In genomic region chr2:25437881-25438662, GRCh38 we compare ENCODE assay signal across 1 cellular context.
TF ChIP-seq lines count a peak whose summit lies in the region.

No MANE protein-coding gene starts in this region.

TF ChIP-seq in GM12878, 131 proteins besides CTCF, POLR2A, EP300 and RAD21 (continued from another document):
- no peak for TF ChIP-seq PRDM15 (CRISPR knock-in tag; IDR thresholded peaks at IDR 0.05)
- TF ChIP-seq ATF7 (IDR thresholded peaks at IDR 0.05; ENCODE audit: low read depth) = no peak
- no peak for TF ChIP-seq POU2F2 (IDR thresholded peaks at IDR 0.05; ENCODE audit: borderline replicate concordance, low read depth, low read length)
- TF ChIP-seq NFIC (IDR thresholded peaks at IDR 0.05; ENCODE audit: low read depth, low read length) = 0 out of 2 replicates have a peak, but pooled peaks have one; percentile 51
- TF ChIP-seq HCFC1 (IDR thresholded peaks at IDR 0.05; ENCODE audit: low read length) = no peak
- TF ChIP-seq FOXM1 (IDR thresholded peaks at IDR 0.05; ENCODE audit: low read depth, low read length) = 0 out of 2 replicates have a peak, but pooled peaks have one; percentile 27
- no peak for TF ChIP-seq BHLHE40 (IDR thresholded peaks at IDR 0.05; ENCODE audit: borderline replicate concordance in 1 of 2, low read depth in 2 of 2, low read length in 1 of 2)
- TF ChIP-seq YBX1 (IDR thresholded peaks at IDR 0.05) = no peak
- TF ChIP-seq TCF7 (IDR thresholded peaks at IDR 0.05; ENCODE audit: borderline replicate concordance) = no peak
- no peak for TF ChIP-seq MAX (IDR thresholded peaks at IDR 0.05; ENCODE audit: low read depth, low read length)
- TF ChIP-seq ATF3 (IDR thresholded peaks at IDR 0.05; ENCODE audit: borderline replicate concordance, extremely low read depth, low read depth, low read length) = no peak
- TF ChIP-seq GABPA (IDR thresholded peaks at IDR 0.05; ENCODE audit: low read depth) = no peak
- 0 out of 2 replicates have a peak, but pooled peaks have one; percentile 13 for TF ChIP-seq IKZF1 (conservative IDR thresholded peaks at IDR 0.05)
- no peak for TF ChIP-seq NR2C2 (IDR thresholded peaks at IDR 0.05; ENCODE audit: borderline replicate concordance, control insufficient read depth, insufficient read length, low read depth)
- TF ChIP-seq, protein P1, sequence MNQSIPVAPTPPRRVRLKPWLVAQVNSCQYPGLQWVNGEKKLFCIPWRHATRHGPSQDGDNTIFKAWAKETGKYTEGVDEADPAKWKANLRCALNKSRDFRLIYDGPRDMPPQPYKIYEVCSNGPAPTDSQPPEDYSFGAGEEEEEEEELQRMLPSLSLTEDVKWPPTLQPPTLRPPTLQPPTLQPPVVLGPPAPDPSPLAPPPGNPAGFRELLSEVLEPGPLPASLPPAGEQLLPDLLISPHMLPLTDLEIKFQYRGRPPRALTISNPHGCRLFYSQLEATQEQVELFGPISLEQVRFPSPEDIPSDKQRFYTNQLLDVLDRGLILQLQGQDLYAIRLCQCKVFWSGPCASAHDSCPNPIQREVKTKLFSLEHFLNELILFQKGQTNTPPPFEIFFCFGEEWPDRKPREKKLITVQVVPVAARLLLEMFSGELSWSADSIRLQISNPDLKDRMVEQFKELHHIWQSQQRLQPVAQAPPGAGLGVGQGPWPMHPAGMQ (IDR thresholded peaks at IDR 0.05; ENCODE audit: borderline replicate concordance) = no peak
- no peak for TF ChIP-seq SIN3A (IDR thresholded peaks at IDR 0.05; ENCODE audit: low read depth, low read length)
